Comparison of ENCODE assay signal across 26 cellular contexts in the genomic region with DNA sequence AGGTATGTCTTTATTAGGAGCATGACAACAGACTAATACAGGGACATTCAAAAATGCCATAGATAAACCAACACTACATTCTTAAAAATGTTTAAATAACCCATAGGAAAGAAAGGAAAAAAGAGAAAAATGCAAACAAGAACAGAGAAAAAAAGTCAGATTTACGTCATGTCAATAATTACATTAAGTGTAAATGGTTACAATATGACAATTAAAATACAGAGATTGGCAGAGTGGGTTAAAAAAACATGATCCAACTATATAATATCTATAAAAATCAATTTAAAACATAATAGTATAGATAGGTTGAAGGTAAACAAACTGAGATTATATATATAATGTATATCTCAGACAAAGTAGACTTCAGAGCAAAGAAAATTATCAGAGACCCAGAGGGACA.
"Had no signal": no experiment of that assay in that cellular context is flagged by ENCODE, and none has a peak within 500 bp of the region (broad histone marks: within the 10 kb centered on the region; RNA-seq: fewer than 3 reads in every experiment).

No MANE protein-coding gene starts in this region.

- ATAC-seq: stimulated activated effector memory CD8-positive, alpha-beta T cell treated with anti-CD3 and anti-CD28 coated beads, Interleukin-12 subunit alpha, Interleukin-12 subunit beta, amount 100 ng/mL, for 72 hours; stimulated activated memory B cell treated with anti-CD40 and anti-IgM and Interleukin-4, amounts not matched to agents 10 μg/mL and 1 μg/mL and 100 μg/mL, for 72 hours; stimulated activated naive B cell treated with anti-CD40 and anti-IgM and Interleukin-4, amounts not matched to agents 10 μg/mL and 1 μg/mL and 100 μg/mL, for 72 hours; stimulated activated naive CD8-positive, alpha-beta T cell treated with anti-CD3 and anti-CD28 coated beads, Interleukin-15, amount 100 ng/mL, for 72 hours; stimulated activated naive CD8-positive, alpha-beta T cell treated with anti-CD3 and anti-CD28 coated beads, Interleukin-15, Interleukin-2, amounts not matched to agents 100 U/mL and 50 U/mL, for 24 hours; upper lobe of right lung had no signal

- H3K9me3 ChIP-seq: suprapubic skin, testis, thyroid gland, upper lobe of right lung, vagina had no signal

- DNase-seq: stimulated activated CD4-positive, alpha-beta T cell treated with anti-CD3 and anti-CD28 coated beads, Interleukin-2, amount 100 ng/mL, for 48 hours; stimulated activated CD4-positive, alpha-beta T cell treated with anti-CD3 and anti-CD28 coated beads, Interleukin-4, amount 100 ng/mL, for 1 hour; stimulated activated CD4-positive, alpha-beta T cell treated with anti-CD3 and anti-CD28 coated beads, Interleukin-4, amount 100 ng/mL, for 24 hours; stimulated activated CD4-positive, alpha-beta T cell treated with anti-CD3 and anti-CD28 coated beads, Interleukin-4, amount 100 ng/mL, for 4 hours; stimulated activated CD8-positive, alpha-beta memory T cell treated with anti-CD3 and anti-CD28 coated beads, Interleukin-4, amount 100 ng/mL, for 48 hours; stimulated activated naive B cell treated with anti-CD40 and anti-IgM and Interleukin-4, amounts not matched to agents 10 μg/mL and 1 μg/mL and 100 μg/mL, for 72 hours; stimulated activated naive CD4-positive, alpha-beta T cell; stimulated activated naive CD4-positive, alpha-beta T cell treated with Interleukin-2 at 50 U/mL for 16 hours; stimulated activated naive CD8-positive, alpha-beta T cell treated with anti-CD3 and anti-CD28 coated beads, Interleukin-15, amount 100 ng/mL, for 72 hours; stimulated activated naive CD8-positive, alpha-beta T cell treated with anti-CD3 and anti-CD28 coated beads, Interleukin-15, Interleukin-2, amounts not matched to agents 100 U/mL and 50 U/mL, for 24 hours; stomach; substantia nigra; testis; thyroid gland; tibial artery; transverse colon; trophoblast cell; upper lobe of left lung; upper lobe of right lung; uterus had no signal

- H3K4me3 ChIP-seq: stomach, suprapubic skin, testis, thoracic aorta, thyroid gland, tibial artery, tibial nerve, transverse colon, upper lobe of left lung, upper lobe of right lung, uterus, vagina had no signal

- H3K4me1 ChIP-seq: testis, transverse colon, uterus had no signal

- H3K27me3 ChIP-seq: stomach, suprapubic skin, testis, thyroid gland, tibial artery, tibial nerve, transverse colon, upper lobe of left lung, upper lobe of right lung, uterus, vagina had no signal

- H3K36me3 ChIP-seq: stomach, suprapubic skin, thoracic aorta, thyroid gland, tibial artery, tibial nerve, transverse colon, upper lobe of left lung, upper lobe of right lung, uterus, vagina had no signal

- H3K27ac ChIP-seq: stomach, suprapubic skin, testis, thoracic aorta, thyroid gland, tibial artery, tibial nerve, transverse colon, upper lobe of left lung, upper lobe of right lung, uterus, vagina had no signal
